ENCODE assay signal across 19 cellular contexts in the genomic region with DNA sequence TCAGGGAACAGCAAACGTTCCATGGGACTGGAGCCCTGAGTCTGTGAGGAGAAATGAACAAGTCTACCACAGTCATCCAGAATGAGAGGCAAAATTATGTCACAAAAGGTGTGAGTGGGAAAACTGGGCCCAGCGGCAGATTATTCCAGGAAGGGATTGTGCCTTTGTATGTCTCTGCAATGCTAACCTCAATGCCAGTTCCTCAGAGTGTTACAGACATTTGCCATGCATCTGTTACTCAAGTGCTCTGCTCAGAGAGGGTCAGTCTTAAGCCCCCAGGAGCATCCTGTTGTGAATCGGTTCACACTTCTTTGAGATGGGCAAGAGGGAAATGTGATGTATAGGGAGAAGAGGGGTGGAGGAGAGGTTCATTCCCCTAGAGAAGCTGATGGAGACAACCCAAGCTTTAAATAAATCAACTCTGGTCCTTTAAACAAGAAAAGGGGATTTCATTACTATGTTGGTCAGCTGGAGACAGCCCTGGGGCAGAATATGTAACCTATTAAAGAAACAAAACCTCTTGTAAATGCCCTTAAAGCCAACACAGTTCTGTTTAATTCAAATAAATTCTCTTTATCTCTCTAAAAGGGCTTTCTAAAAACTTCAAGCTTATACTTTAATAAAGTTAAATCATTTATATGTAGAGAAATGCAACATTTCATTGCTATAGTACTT.
DNase-seq lines count a peak whose midpoint lies in the region; ATAC-seq, FAIRE-seq and TF ChIP-seq lines count a peak whose summit lies in the region.
"Had no signal": no experiment of that assay in that cellular context is flagged by ENCODE, and none has a peak within 500 bp of the region (broad histone marks: within the 10 kb centered on the region; RNA-seq: fewer than 3 reads in every experiment).

No MANE protein-coding gene starts in this region.

- DNase-seq in ELF-1 (ENCODE audit: low read depth, low spot score) (peak; percentile 10), SK-MEL-5 (ENCODE audit: low read depth, low spot score) (peak; percentile 57), epithelial cell of proximal tubule (ENCODE audit: low read depth) (peak; percentile 53), pancreas (no peak), NCI-H2081 treated with DMSO at 0.1 percent for 48 hours (lab: John Stamatoyannopoulos, UW) (no peak), CD1c-positive myeloid dendritic cell (ENCODE audit: extremely low spot score) (no peak), COLO668 (lab: John Stamatoyannopoulos, UW; ENCODE audit: unreplicated experiment) (no peak)
- no peak for DNase-seq in activated CD4-positive, alpha-beta memory T cell treated with anti-CD3 and anti-CD28 coated beads, Interleukin-2, amount 10 ng/mL, durations not matched to agents 7 days and 5 days
- DNase-seq: activated CD4-positive, alpha-beta T cell treated with anti-CD3 and anti-CD28 coated beads, Interleukin-2, amount 50 U/mL, for 4 hours; activated effector memory CD4-positive, alpha-beta T cell treated with anti-CD3 and anti-CD28 coated beads, Interleukin-2, amount 50 U/mL, for 16 hours; effector memory CD4-positive, alpha-beta T cell; NCI-H187; NCI-H82; stimulated activated CD8-positive, alpha-beta memory T cell treated with anti-CD3 and anti-CD28 coated beads, Interleukin-4, amount 100 ng/mL, for 48 hours had no signal

- no peak for FAIRE-seq in pancreas (lab: Jason Lieb, UNC)

- H3K4me1 ChIP-seq in pancreas = peaks cover 0 to 8% (median 0%) of the 10 kb centered on the region in 3 donors

- no peak for TF ChIP-seq CTCF in epithelial cell of proximal tubule (conservative IDR thresholded peaks at IDR 0.05; ENCODE audit: low read depth, low read length)
- no peak for TF ChIP-seq CTCF in pancreas (IDR thresholded peaks at IDR 0.05)

- H3K36me3 Mint-ChIP-seq in activated CD4-positive, alpha-beta memory T cell treated with anti-CD3 and anti-CD28 coated beads, Interleukin-2, amount 10 ng/mL, durations not matched to agents 7 days and 5 days (ENCODE audit: low read depth) = no peaks in the 10 kb centered on the region

- H3K4me3 Mint-ChIP-seq in activated CD4-positive, alpha-beta memory T cell treated with anti-CD3 and anti-CD28 coated beads, Interleukin-2, amount 10 ng/mL, durations not matched to agents 7 days and 5 days = no peak overlapping the region
- H3K4me3 Mint-ChIP-seq: B cell; central memory CD8-positive, alpha-beta T cell had no signal

- CTCF ChIA-PET in activated CD4-positive, alpha-beta memory T cell treated with anti-CD3 and anti-CD28 coated beads, Interleukin-2, amount 10 ng/mL, durations not matched to agents 7 days and 5 days (lab: Charles Lee) = no interaction called here

- H3K4me1 Mint-ChIP-seq in activated CD4-positive, alpha-beta memory T cell treated with anti-CD3 and anti-CD28 coated beads, Interleukin-2, amount 10 ng/mL, durations not matched to agents 7 days and 5 days = no peaks in the 10 kb centered on the region
- H3K4me1 Mint-ChIP-seq: B cell; central memory CD8-positive, alpha-beta T cell had no signal

- intact Hi-C loops in pancreas (cut with DNase I) = no loop called here

- H3K27ac Mint-ChIP-seq in activated CD4-positive, alpha-beta memory T cell treated with anti-CD3 and anti-CD28 coated beads, Interleukin-2, amount 10 ng/mL, durations not matched to agents 7 days and 5 days = no peak overlapping the region
- H3K27ac Mint-ChIP-seq: B cell, WTC11 had no signal

- peak overlapping the region in 2 of 4 donors; percentile 71 to 78 for H3K27ac ChIP-seq in pancreas
- H3K27ac ChIP-seq: heart left ventricle had no signal

- in situ Hi-C loops in SK-MEL-5 (cut with HindIII; ENCODE audit: low pct_unique_long_range_greater_than_20kb, low sequenced_read_pairs) = loop anchor here (10.0 kb wide), 1 partner anchor 54 kb away; no protein-coding TSS in a partner anchor

- no peaks in the 10 kb centered on the region for H3K9me3 Mint-ChIP-seq in activated CD4-positive, alpha-beta memory T cell treated with anti-CD3 and anti-CD28 coated beads, Interleukin-2, amount 10 ng/mL, durations not matched to agents 7 days and 5 days
- H3K9me3 Mint-ChIP-seq: central memory CD8-positive, alpha-beta T cell had no signal

- no peak overlapping the region for H3K4me3 ChIP-seq in epithelial cell of proximal tubule (ENCODE audit: low read depth, low read length)
- no peak overlapping the region for H3K4me3 ChIP-seq in pancreas
- H3K4me3 ChIP-seq: heart left ventricle, lung had no signal

- no peaks in the 10 kb centered on the region for H3K36me3 ChIP-seq in pancreas
- H3K36me3 ChIP-seq: heart left ventricle had no signal

- H3K27me3 Mint-ChIP-seq in activated CD4-positive, alpha-beta memory T cell treated with anti-CD3 and anti-CD28 coated beads, Interleukin-2, amount 10 ng/mL, durations not matched to agents 7 days and 5 days = peaks cover 14% of the 10 kb centered on the region

- WGBS in pancreas, 2 donors = 74 to 82% methylated on average over 3 of the region's 3 CpGs

- H3K27me3 ChIP-seq in pancreas = no peaks in the 10 kb centered on the region
- H3K27me3 ChIP-seq: heart left ventricle had no signal

- H3K9me3 ChIP-seq in pancreas = no peaks in the 10 kb centered on the region
- H3K9me3 ChIP-seq: heart left ventricle had no signal

- POLR2A ChIA-PET in activated CD4-positive, alpha-beta memory T cell treated with anti-CD3 and anti-CD28 coated beads, Interleukin-2, amount 10 ng/mL, durations not matched to agents 7 days and 5 days (lab: Charles Lee) = no interaction called here

- ATAC-seq in pancreas = peak in 3 of 4 donors; percentile 20 to 50 (median 30)
- ATAC-seq: WTC11 had no signal

Comparison
In these comparisons a context has a peak if more than half of its experiments do, and no peak if none do; other contexts are left out.
1. DNase-seq: peak in ELF-1 (single experiment), SK-MEL-5 (single experiment) and epithelial cell of proximal tubule (single experiment); none in pancreas (0 of 6), activated CD4-positive, alpha-beta memory T cell treated with anti-CD3 and anti-CD28 coated beads, Interleukin-2, amount 10 ng/mL, durations not matched to agents 7 days and 5 days (single experiment), NCI-H2081 treated with DMSO at 0.1 percent for 48 hours (single experiment), CD1c-positive myeloid dendritic cell (single experiment) and COLO668 (single experiment).